In genomic region chr1:113871597-113872113, GRCh38 we compare ENCODE assay signal across 8 cellular contexts. TPM values are rescaled to one million over a fixed set of nuclear protein-coding genes. Genes with fewer than 3 reads are reported as not detected.
A peak's percentile ranks its signal among the peaks of the same experiment; 100 is the strongest.
DNase-seq lines count a peak whose midpoint lies in the region; ATAC-seq, FAIRE-seq and TF ChIP-seq lines count a peak whose summit lies in the region.

Gene PTPN22 (minus strand): TSS chr1:113871712.

- no peaks in the 10 kb centered on the region for H3K27me3 ChIP-seq in DND-41 (ENCODE audit: insufficient read depth, low read length, poor library complexity)
- no peaks in the 10 kb centered on the region for H3K27me3 ChIP-seq in effector memory CD4-positive, alpha-beta T cell (replicated peaks; ENCODE audit: control insufficient read depth, insufficient read depth, low read length, poor library complexity, severe bottlenecking)
- no peaks in the 10 kb centered on the region for H3K27me3 ChIP-seq in trophoblast cell (ENCODE audit: insufficient read depth, low read length)

- no peak within 1 kb of the TSS for H2BK12ac ChIP-seq in trophoblast cell (ENCODE audit: low read length)

- H4K12ac ChIP-seq in trophoblast cell (ENCODE audit: low read depth, low read length) = no peak within 1 kb of the TSS

- peaks cover 29% of the 10 kb centered on the region for H3K36me3 Mint-ChIP-seq in activated CD4-positive, alpha-beta T cell treated with anti-CD3 and anti-CD28 coated beads, Interleukin-2, amount 10 ng/mL, durations not matched to agents 24 days and 14 days (ENCODE audit: low read depth)

- no peaks in the 10 kb centered on the region for H3K36me3 ChIP-seq in DND-41 (ENCODE audit: insufficient read depth, low read length)
- H3K36me3 ChIP-seq in effector memory CD4-positive, alpha-beta T cell (ENCODE audit: control insufficient read depth, insufficient read depth, low read length) = no peaks in the 10 kb centered on the region
- H3K36me3 ChIP-seq in trophoblast cell (ENCODE audit: control insufficient read depth in 1 of 2, insufficient read depth in 2 of 2, low read length in 2 of 2) = no peaks in the 10 kb centered on the region

- H4K8ac ChIP-seq in trophoblast cell (ENCODE audit: low read depth, low read length) = no peak within 1 kb of the TSS

- peak within 1 kb of the TSS; percentile 74 for H3K4me2 ChIP-seq in DND-41 (ENCODE audit: insufficient read depth, low read length)
- H3K4me2 ChIP-seq in trophoblast cell (ENCODE audit: low read length) = no peak within 1 kb of the TSS

- peak within 1 kb of the TSS; percentile 90 for H3K27ac ChIP-seq in DND-41 (ENCODE audit: low read length)
- H3K27ac ChIP-seq in effector memory CD4-positive, alpha-beta T cell (ENCODE audit: insufficient read depth, low read length, poor library complexity, severe bottlenecking) = peak within 1 kb of the TSS; percentile 78
- H3K27ac ChIP-seq in trophoblast cell (ENCODE audit: low read depth, low read length) = no peak within 1 kb of the TSS

- H2BK120ac ChIP-seq in trophoblast cell (ENCODE audit: insufficient read depth, low read length, poor library complexity) = no peak within 1 kb of the TSS

- no CpG with 5 or more reads among the region's 4 CpGs for WGBS in trophoblast cell (ENCODE audit: extremely low coverage, insufficient coverage, insufficient read length)

- H3K9me3 ChIP-seq in DND-41 (ENCODE audit: insufficient read depth, low read length, severe bottlenecking) (no peaks in the 10 kb centered on the region), trophoblast cell (ENCODE audit: insufficient read depth, low read depth, low read length) (no peaks in the 10 kb centered on the region)
- no peaks in the 10 kb centered on the region for H3K9me3 ChIP-seq in effector memory CD4-positive, alpha-beta T cell (ENCODE audit: control insufficient read depth, low read length)

- H3K27ac Mint-ChIP-seq in activated CD4-positive, alpha-beta T cell treated with anti-CD3 and anti-CD28 coated beads, Interleukin-2, amount 10 ng/mL, durations not matched to agents 24 days and 14 days = peak within 1 kb of the TSS; percentile 96

- TF ChIP-seq CTCF in DND-41 (IDR thresholded peaks at IDR 0.05; ENCODE audit: borderline replicate concordance, extremely low read depth, low read length, poor library complexity, severe bottlenecking) = no peak

- H4K91ac ChIP-seq in trophoblast cell (ENCODE audit: low read depth, low read length) = no peak within 1 kb of the TSS

- ATAC-seq in DND-41 (ENCODE audit: insufficient read depth, low read depth) = peak; percentile 100
- ATAC-seq in GM21529 (IDR thresholded peaks at IDR 0.05; ENCODE audit: unreplicated experiment) = peak; percentile 92

- H2AK5ac ChIP-seq in trophoblast cell (ENCODE audit: low read length) = no peak within 1 kb of the TSS

- H3K9ac ChIP-seq in DND-41 (ENCODE audit: low read depth, low read length) = peak within 1 kb of the TSS; percentile 69
- H3K9ac ChIP-seq in trophoblast cell (ENCODE audit: low read length) = no peak within 1 kb of the TSS

- no peak within 1 kb of the TSS for H3K23ac ChIP-seq in trophoblast cell (ENCODE audit: low read length)

- H3K27me3 Mint-ChIP-seq in activated CD4-positive, alpha-beta T cell treated with anti-CD3 and anti-CD28 coated beads, Interleukin-2, amount 10 ng/mL, durations not matched to agents 24 days and 14 days = peaks cover 2% of the 10 kb centered on the region

- H3K18ac ChIP-seq in trophoblast cell (ENCODE audit: low read length) = no peak within 1 kb of the TSS

- H3K4me1 ChIP-seq in DND-41 (ENCODE audit: insufficient read depth, low read length) (peaks cover 66% of the 10 kb centered on the region), trophoblast cell (ENCODE audit: control insufficient read depth in 1 of 2, insufficient read depth in 2 of 2, low read length in 2 of 2) (no peaks in the 10 kb centered on the region)
- peaks cover 43% of the 10 kb centered on the region for H3K4me1 ChIP-seq in effector memory CD4-positive, alpha-beta T cell (ENCODE audit: control insufficient read depth, insufficient read depth, low read length, poor library complexity, severe bottlenecking)

- no peak within 1 kb of the TSS for H3K14ac ChIP-seq in trophoblast cell (ENCODE audit: low read length)

- H3K4ac ChIP-seq in trophoblast cell (ENCODE audit: low read depth, low read length) = no peak within 1 kb of the TSS

- H4K20me1 ChIP-seq in DND-41 (ENCODE audit: insufficient read depth, low read length) = no peaks in the 10 kb centered on the region

- DNase-seq in DND-41 (peak; percentile 88), KG1 (lab: John Stamatoyannopoulos, UW) (peak; percentile 71), trophoblast cell (peak; percentile 5 to 16), urothelium cell line (ENCODE audit: low spot score) (peak; percentile 57), NCI-H748 treated with DMSO at 0.1 percent for 48 hours (lab: John Stamatoyannopoulos, UW) (no peak)
- peak; percentile 95 for DNase-seq in activated CD4-positive, alpha-beta T cell treated with anti-CD3 and anti-CD28 coated beads, Interleukin-2, amount 10 ng/mL, durations not matched to agents 24 days and 14 days
- DNase-seq in effector memory CD4-positive, alpha-beta T cell = peak; percentile 72 to 76 (median 74)

- H2AFZ ChIP-seq in DND-41 (ENCODE audit: low read depth, low read length) = peak within 1 kb of the TSS; percentile 83
- no peak within 1 kb of the TSS for H2AFZ ChIP-seq in trophoblast cell (ENCODE audit: insufficient read depth, low read length, poor library complexity)

- H3K4me3 Mint-ChIP-seq in activated CD4-positive, alpha-beta T cell treated with anti-CD3 and anti-CD28 coated beads, Interleukin-2, amount 10 ng/mL, durations not matched to agents 24 days and 14 days = peak within 1 kb of the TSS; percentile 94

- H2BK5ac ChIP-seq in trophoblast cell (ENCODE audit: low read depth, low read length, poor library complexity) = no peak within 1 kb of the TSS

- H3K79me2 ChIP-seq in DND-41 (ENCODE audit: insufficient read depth, low read length) = peaks cover 42% of the 10 kb centered on the region
- H3K79me2 ChIP-seq in trophoblast cell (ENCODE audit: control insufficient read depth, insufficient read depth, low read length, poor library complexity) = no peaks in the 10 kb centered on the region

- H3K4me3 ChIP-seq in DND-41 (ENCODE audit: low read depth in 1 of 2, low read length in 2 of 2) (peak within 1 kb of the TSS; percentile 50 to 62), trophoblast cell (ENCODE audit: low read depth, low read length) (no peak within 1 kb of the TSS)
- peak within 1 kb of the TSS; percentile 43 for H3K4me3 ChIP-seq in effector memory CD4-positive, alpha-beta T cell (ENCODE audit: insufficient read depth, low read depth, low read length, poor library complexity, severe bottlenecking)

- intact Hi-C loops in activated CD4-positive, alpha-beta T cell treated with anti-CD3 and anti-CD28 coated beads, Interleukin-2, amount 10 ng/mL, durations not matched to agents 24 days and 14 days (cut with micrococcal nuclease) = loop anchor here (1.0 to 5.0 kb wide), 4 partner anchors 34 to 59 kb away; partner anchors contain the start of genes DCLRE1B and RSBN1

- peaks cover 63% of the 10 kb centered on the region for H3K4me1 Mint-ChIP-seq in activated CD4-positive, alpha-beta T cell treated with anti-CD3 and anti-CD28 coated beads, Interleukin-2, amount 10 ng/mL, durations not matched to agents 24 days and 14 days

- H3K79me1 ChIP-seq in trophoblast cell (ENCODE audit: low read length) = no peaks in the 10 kb centered on the region

- H3K9me3 Mint-ChIP-seq in activated CD4-positive, alpha-beta T cell treated with anti-CD3 and anti-CD28 coated beads, Interleukin-2, amount 10 ng/mL, durations not matched to agents 24 days and 14 days = no peaks in the 10 kb centered on the region

- no peak for FAIRE-seq in urothelium cell line (lab: Jason Lieb, UNC)

RNA-seq across cellular contexts. Expression of gene PTPN22, which starts in this region (rescaled TPM):
- 60.4 and 64.1 TPM in 2 replicates for total RNA-seq in activated CD4-positive, alpha-beta T cell treated with anti-CD3 and anti-CD28 coated beads, Interleukin-2, amount 10 ng/mL, durations not matched to agents 24 days and 14 days
- polyA plus RNA-seq in trophoblast cell (2013) = 0.36 and 0.40 TPM in 2 replicates
